19 cellular contexts compared by ENCODE assay signal in genomic region chr22:48729499-48730171, GRCh38.
"Had no signal": no experiment of that assay in that cellular context is flagged by ENCODE, and none has a peak within 500 bp of the region (broad histone marks: within the 10 kb centered on the region; RNA-seq: fewer than 3 reads in every experiment).

No MANE protein-coding gene starts in this region.

- H3K27ac Mint-ChIP-seq: naive B cell, nephron, type B pancreatic cell had no signal

- H3K4me3 Mint-ChIP-seq: naive B cell, nephron, type B pancreatic cell had no signal

- ATAC-seq: esophagus mucosa, heart left ventricle, psoas muscle had no signal

- H3K4me3 ChIP-seq: dorsolateral prefrontal cortex, heart left ventricle, psoas muscle, sigmoid colon, skin epidermis, uterus had no signal

- H3K36me3 Mint-ChIP-seq: naive B cell had no signal

- H3K27me3 Mint-ChIP-seq: type B pancreatic cell had no signal

- H3K4me1 ChIP-seq: heart left ventricle, parathyroid adenoma, psoas muscle, sigmoid colon, uterus had no signal

- DNase-seq: cortex of kidney; effector CD8-positive, alpha-beta T cell; hypothalamus; islet precursor cell; mesendoderm; naive B cell; psoas muscle; retina; sigmoid colon; stimulated activated CD4-positive, alpha-beta T cell treated with anti-CD3 and anti-CD28 coated beads, Interleukin-12 subunit alpha, Interleukin-12 subunit beta, amount 100 ng/mL, for 4 hours; stimulated activated naive CD4-positive, alpha-beta T cell; uterus had no signal

- H3K36me3 ChIP-seq: heart left ventricle, sigmoid colon, uterus had no signal

- H3K4me1 Mint-ChIP-seq: naive B cell, nephron had no signal

- H3K27me3 ChIP-seq: dorsolateral prefrontal cortex, heart left ventricle had no signal

- H3K27ac ChIP-seq: dorsolateral prefrontal cortex, heart left ventricle, parathyroid adenoma, psoas muscle, sigmoid colon, skin epidermis, uterus had no signal
